13 cellular contexts compared by ENCODE assay signal in genomic region chr2:152047826-152048476, GRCh38. TPM values are rescaled to one million over a fixed set of nuclear protein-coding genes. Genes with fewer than 3 reads are reported as not detected.
DNase-seq lines count a peak whose midpoint lies in the region; ATAC-seq and TF ChIP-seq lines count a peak whose summit lies in the region.
"Had no signal": no experiment of that assay in that cellular context is flagged by ENCODE, and none has a peak within 500 bp of the region (broad histone marks: within the 10 kb centered on the region; RNA-seq: fewer than 3 reads in every experiment).

No MANE protein-coding gene starts in this region.

- H3K4me1 Mint-ChIP-seq in endothelial cell (ENCODE audit: unreplicated experiment), result no peaks in the 10 kb centered on the region

- no peak for DNase-seq in GM10248 (ENCODE audit: extremely low spot score)
- peak; percentile 67 for DNase-seq in NAMALWA (ENCODE audit: low spot score)
- DNase-seq in endothelial cell (ENCODE audit: low spot score), result no peak
- DNase-seq in NCI-H1048 (lab: John Stamatoyannopoulos, UW), result no peak
- no peak for DNase-seq in NCI-H1092 (lab: John Stamatoyannopoulos, UW)
- DNase-seq: amygdala, GDM1, GOT3, retina had no signal

- no peak overlapping the region for H3K27ac Mint-ChIP-seq in endothelial cell (ENCODE audit: unreplicated experiment)

- no peak overlapping the region for H3K4me3 Mint-ChIP-seq in endothelial cell (ENCODE audit: unreplicated experiment)

- no peaks in the 10 kb centered on the region for H3K9me3 Mint-ChIP-seq in endothelial cell (ENCODE audit: unreplicated experiment)

- CTCF ChIA-PET in GM10248 (lab: Yijun Ruan, JAX), result interaction anchor here (0.7 to 7.3 kb wide), 24 partner anchors 10 to 605 kb away, joined by 3 to 73 read pairs (median 5); partner anchors contain the start of gene STAM2

- H3K27ac ChIP-seq in 22Rv1, result no peak overlapping the region

- no peaks in the 10 kb centered on the region for H3K36me3 Mint-ChIP-seq in endothelial cell (ENCODE audit: low read depth, unreplicated experiment)

- ATAC-seq in HG03045 (IDR thresholded peaks at IDR 0.05; ENCODE audit: unreplicated experiment), result no peak
- no peak for ATAC-seq in HG02571 (IDR thresholded peaks at IDR 0.05; ENCODE audit: unreplicated experiment)

- POLR2A ChIA-PET in GM10248 (lab: Yijun Ruan, JAX), result no interaction called here

- TF ChIP-seq CTCF in 22Rv1 (IDR thresholded peaks at IDR 0.05) (peak; percentile 43), GM10248 (IDR thresholded peaks at IDR 0.05; ENCODE audit: control extremely low read depth, extremely low read depth, low read depth, missing control alignments) (peak; percentile 45), endothelial cell (IDR thresholded peaks at IDR 0.05; ENCODE audit: unreplicated experiment) (peak; percentile 57)

- H3K27me3 Mint-ChIP-seq in endothelial cell (ENCODE audit: unreplicated experiment), result peaks cover 4% of the 10 kb centered on the region

RNA-seq across cellular contexts. Expression of gene CACNB4, which starts 50.9 kb away (rescaled TPM):
- total RNA-seq in endothelial cell (ENCODE audit: unreplicated experiment), result 1.5 TPM
- total RNA-seq: M059J had no signal
